In the genomic region with DNA sequence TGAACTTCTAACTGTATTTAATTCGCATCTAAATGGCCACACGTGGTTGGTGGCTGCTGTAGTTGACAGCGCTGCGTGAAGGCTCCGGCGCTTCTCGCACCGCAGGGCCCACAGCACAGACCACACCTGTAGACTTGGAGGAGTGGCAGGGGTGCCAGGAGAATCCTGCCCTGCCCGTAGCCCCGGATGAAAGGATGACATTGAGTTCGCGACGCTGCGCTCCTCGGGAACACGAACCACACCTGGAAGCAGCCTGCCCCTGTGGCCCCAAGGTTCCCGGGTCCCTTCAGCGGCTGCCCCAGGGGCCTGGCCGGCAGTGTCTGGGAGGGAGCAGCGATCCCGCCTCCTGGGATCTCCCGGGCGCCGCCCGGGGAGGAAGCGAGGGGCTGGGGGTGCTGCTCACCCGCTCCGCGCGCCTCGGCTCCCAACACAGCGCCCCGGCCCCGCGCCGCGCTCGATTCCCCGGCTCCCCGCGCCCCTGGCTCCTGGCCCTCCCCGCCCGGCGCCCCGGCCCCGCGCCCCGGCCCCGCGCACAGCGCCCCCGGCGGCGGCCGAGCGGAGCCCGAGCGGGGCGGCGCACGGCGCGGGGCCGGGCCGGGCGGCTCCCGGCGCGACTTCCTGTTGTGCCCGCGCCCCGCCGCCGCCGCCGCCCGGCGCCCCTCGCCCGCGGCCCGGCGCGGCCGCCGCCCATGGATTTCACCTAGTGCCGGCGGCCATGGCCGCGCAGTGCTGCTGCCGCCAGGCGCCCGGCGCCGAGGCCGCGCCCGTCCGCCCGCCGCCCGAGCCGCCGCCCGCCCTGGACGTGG, we compare ENCODE assay signal across 1 cellular context.
TF ChIP-seq lines count a peak whose summit lies in the region.

A gene with protein sequence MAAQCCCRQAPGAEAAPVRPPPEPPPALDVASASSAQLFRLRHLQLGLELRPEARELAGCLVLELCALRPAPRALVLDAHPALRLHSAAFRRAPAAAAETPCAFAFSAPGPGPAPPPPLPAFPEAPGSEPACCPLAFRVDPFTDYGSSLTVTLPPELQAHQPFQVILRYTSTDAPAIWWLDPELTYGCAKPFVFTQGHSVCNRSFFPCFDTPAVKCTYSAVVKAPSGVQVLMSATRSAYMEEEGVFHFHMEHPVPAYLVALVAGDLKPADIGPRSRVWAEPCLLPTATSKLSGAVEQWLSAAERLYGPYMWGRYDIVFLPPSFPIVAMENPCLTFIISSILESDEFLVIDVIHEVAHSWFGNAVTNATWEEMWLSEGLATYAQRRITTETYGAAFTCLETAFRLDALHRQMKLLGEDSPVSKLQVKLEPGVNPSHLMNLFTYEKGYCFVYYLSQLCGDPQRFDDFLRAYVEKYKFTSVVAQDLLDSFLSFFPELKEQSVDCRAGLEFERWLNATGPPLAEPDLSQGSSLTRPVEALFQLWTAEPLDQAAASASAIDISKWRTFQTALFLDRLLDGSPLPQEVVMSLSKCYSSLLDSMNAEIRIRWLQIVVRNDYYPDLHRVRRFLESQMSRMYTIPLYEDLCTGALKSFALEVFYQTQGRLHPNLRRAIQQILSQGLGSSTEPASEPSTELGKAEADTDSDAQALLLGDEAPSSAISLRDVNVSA (plus strand): TSS at position 613 of the 806 bp plus-strand sequence. CDS start 103 bp downstream, at position 716.

TF ChIP-seq in HEK293, 187 proteins besides CTCF, POLR2A, EP300 and RAD21 (continued from another document):
- TF ChIP-seq, protein P1, sequence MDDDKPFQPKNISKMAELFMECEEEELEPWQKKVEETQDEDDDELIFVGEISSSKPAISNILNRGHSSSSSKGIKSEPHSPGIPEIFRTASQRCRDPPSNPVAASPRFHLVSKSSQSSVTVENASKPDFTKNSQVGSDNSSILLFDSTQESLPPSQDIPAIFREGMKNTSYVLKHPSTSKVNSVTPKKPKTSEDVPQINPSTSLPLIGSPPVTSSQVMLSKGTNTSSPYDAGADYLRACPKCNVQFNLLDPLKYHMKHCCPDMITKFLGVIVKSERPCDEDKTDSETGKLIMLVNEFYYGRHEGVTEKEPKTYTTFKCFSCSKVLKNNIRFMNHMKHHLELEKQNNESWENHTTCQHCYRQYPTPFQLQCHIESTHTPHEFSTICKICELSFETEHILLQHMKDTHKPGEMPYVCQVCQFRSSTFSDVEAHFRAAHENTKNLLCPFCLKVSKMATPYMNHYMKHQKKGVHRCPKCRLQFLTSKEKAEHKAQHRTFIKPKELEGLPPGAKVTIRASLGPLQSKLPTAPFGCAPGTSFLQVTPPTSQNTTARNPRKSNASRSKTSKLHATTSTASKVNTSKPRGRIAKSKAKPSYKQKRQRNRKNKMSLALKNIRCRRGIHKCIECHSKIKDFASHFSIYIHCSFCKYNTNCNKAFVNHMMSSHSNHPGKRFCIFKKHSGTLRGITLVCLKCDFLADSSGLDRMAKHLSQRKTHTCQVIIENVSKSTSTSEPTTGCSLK (tag by site-specific recombination; IDR thresholded peaks at IDR 0.05): no peak
- TF ChIP-seq ZBTB8A (tag by site-specific recombination; IDR thresholded peaks at IDR 0.05) (peak; percentile 54), BCL11A (tag by site-specific recombination; IDR thresholded peaks at IDR 0.05; ENCODE audit: low read depth) (no peak), SCRT2 (tag by site-specific recombination; IDR thresholded peaks at IDR 0.05) (peak; percentile 86), ZNF146 (tag by site-specific recombination; IDR thresholded peaks at IDR 0.05) (no peak), ZFP69B (tag by site-specific recombination; IDR thresholded peaks at IDR 0.05) (0 out of 2 replicates have a peak, but pooled peaks have one; percentile 56), ZBTB17 (tag by site-specific recombination; IDR thresholded peaks at IDR 0.05) (peak; percentile 41; the same call in 1 of the 2 replicates), ZSCAN23 (tag by site-specific recombination; IDR thresholded peaks at IDR 0.05) (no peak), ZNF776 (tag by site-specific recombination; IDR thresholded peaks at IDR 0.05; ENCODE audit: borderline replicate concordance) (no peak), ZXDB (tag by site-specific recombination; IDR thresholded peaks at IDR 0.05) (0 out of 2 replicates have a peak, but pooled peaks have one; percentile 37), GLIS2 (tag by site-specific recombination; IDR thresholded peaks at IDR 0.05) (peak; percentile 85), ZNF596 (tag by site-specific recombination; IDR thresholded peaks at IDR 0.05) (no peak), IKZF3 (tag by site-specific recombination; IDR thresholded peaks at IDR 0.05) (0 out of 2 replicates have a peak, but pooled peaks have one; percentile 22), MYNN (tag by site-specific recombination; IDR thresholded peaks at IDR 0.05; ENCODE audit: borderline replicate concordance) (no peak), ZNF600 (tag by site-specific recombination; IDR thresholded peaks at IDR 0.05) (0 out of 2 replicates have a peak, but pooled peaks have one; percentile 17), ZNF366 (tag by site-specific recombination; conservative IDR thresholded peaks at IDR 0.05) (peak; percentile 46), ZNF169 (tag by site-specific recombination; IDR thresholded peaks at IDR 0.05) (no peak), ZNF76 (tag by site-specific recombination; IDR thresholded peaks at IDR 0.05; ENCODE audit: borderline replicate concordance, low read depth) (no peak), SCRT1 (tag by site-specific recombination; IDR thresholded peaks at IDR 0.05; ENCODE audit: borderline replicate concordance) (0 out of 2 replicates have a peak, but pooled peaks have one; percentile 18), ZNF214 (tag by site-specific recombination; IDR thresholded peaks at IDR 0.05; ENCODE audit: borderline replicate concordance) (no peak)
- TF ChIP-seq, protein P2, sequence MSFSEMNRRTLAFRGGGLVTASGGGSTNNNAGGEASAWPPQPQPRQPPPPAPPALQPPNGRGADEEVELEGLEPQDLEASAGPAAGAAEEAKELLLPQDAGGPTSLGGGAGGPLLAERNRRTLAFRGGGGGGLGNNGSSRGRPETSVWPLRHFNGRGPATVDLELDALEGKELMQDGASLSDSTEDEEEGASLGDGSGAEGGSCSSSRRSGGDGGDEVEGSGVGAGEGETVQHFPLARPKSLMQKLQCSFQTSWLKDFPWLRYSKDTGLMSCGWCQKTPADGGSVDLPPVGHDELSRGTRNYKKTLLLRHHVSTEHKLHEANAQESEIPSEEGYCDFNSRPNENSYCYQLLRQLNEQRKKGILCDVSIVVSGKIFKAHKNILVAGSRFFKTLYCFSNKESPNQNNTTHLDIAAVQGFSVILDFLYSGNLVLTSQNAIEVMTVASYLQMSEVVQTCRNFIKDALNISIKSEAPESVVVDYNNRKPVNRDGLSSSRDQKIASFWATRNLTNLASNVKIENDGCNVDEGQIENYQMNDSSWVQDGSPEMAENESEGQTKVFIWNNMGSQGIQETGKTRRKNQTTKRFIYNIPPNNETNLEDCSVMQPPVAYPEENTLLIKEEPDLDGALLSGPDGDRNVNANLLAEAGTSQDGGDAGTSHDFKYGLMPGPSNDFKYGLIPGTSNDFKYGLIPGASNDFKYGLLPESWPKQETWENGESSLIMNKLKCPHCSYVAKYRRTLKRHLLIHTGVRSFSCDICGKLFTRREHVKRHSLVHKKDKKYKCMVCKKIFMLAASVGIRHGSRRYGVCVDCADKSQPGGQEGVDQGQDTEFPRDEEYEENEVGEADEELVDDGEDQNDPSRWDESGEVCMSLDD (tag by site-specific recombination; IDR thresholded peaks at IDR 0.05): peak; percentile 48; the same call in 1 of the 2 replicates
- TF ChIP-seq, protein P3, sequence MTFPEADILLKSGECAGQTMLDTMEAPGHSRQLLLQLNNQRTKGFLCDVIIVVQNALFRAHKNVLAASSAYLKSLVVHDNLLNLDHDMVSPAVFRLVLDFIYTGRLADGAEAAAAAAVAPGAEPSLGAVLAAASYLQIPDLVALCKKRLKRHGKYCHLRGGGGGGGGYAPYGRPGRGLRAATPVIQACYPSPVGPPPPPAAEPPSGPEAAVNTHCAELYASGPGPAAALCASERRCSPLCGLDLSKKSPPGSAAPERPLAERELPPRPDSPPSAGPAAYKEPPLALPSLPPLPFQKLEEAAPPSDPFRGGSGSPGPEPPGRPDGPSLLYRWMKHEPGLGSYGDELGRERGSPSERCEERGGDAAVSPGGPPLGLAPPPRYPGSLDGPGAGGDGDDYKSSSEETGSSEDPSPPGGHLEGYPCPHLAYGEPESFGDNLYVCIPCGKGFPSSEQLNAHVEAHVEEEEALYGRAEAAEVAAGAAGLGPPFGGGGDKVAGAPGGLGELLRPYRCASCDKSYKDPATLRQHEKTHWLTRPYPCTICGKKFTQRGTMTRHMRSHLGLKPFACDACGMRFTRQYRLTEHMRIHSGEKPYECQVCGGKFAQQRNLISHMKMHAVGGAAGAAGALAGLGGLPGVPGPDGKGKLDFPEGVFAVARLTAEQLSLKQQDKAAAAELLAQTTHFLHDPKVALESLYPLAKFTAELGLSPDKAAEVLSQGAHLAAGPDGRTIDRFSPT (tag by site-specific recombination; IDR thresholded peaks at IDR 0.05): no peak
- TF ChIP-seq, protein P4, sequence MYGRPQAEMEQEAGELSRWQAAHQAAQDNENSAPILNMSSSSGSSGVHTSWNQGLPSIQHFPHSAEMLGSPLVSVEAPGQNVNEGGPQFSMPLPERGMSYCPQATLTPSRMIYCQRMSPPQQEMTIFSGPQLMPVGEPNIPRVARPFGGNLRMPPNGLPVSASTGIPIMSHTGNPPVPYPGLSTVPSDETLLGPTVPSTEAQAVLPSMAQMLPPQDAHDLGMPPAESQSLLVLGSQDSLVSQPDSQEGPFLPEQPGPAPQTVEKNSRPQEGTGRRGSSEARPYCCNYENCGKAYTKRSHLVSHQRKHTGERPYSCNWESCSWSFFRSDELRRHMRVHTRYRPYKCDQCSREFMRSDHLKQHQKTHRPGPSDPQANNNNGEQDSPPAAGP (tag by site-specific recombination; IDR thresholded peaks at IDR 0.05): no peak
- TF ChIP-seq, protein P5, sequence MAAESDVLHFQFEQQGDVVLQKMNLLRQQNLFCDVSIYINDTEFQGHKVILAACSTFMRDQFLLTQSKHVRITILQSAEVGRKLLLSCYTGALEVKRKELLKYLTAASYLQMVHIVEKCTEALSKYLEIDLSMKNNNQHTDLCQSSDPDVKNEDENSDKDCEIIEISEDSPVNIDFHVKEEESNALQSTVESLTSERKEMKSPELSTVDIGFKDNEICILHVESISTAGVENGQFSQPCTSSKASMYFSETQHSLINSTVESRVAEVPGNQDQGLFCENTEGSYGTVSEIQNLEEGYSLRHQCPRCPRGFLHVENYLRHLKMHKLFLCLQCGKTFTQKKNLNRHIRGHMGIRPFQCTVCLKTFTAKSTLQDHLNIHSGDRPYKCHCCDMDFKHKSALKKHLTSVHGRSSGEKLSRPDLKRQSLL (tag by site-specific recombination; IDR thresholded peaks at IDR 0.05): 0 out of 2 replicates have a peak, but pooled peaks have one; percentile 11
- TF ChIP-seq, protein P6, sequence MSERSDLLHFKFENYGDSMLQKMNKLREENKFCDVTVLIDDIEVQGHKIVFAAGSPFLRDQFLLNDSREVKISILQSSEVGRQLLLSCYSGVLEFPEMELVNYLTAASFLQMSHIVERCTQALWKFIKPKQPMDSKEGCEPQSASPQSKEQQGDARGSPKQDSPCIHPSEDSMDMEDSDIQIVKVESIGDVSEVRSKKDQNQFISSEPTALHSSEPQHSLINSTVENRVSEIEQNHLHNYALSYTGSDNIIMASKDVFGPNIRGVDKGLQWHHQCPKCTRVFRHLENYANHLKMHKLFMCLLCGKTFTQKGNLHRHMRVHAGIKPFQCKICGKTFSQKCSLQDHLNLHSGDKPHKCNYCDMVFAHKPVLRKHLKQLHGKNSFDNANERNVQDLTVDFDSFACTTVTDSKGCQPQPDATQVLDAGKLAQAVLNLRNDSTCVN (tag by site-specific recombination; optimal IDR thresholded peaks at IDR 0.05): peak; percentile 56
TF ChIP-seq in HEK293: peak in this region for 21.
